Comparison of ENCODE assay signal across 3 cellular contexts in genomic region chr4:775485-775884, GRCh38. TPM values are rescaled to one million over a fixed set of nuclear protein-coding genes. Genes with fewer than 3 reads are reported as not detected.
"Had no signal": no experiment of that assay in that cellular context is flagged by ENCODE, and none has a peak within 500 bp of the region (broad histone marks: within the 10 kb centered on the region; RNA-seq: fewer than 3 reads in every experiment).

No MANE protein-coding gene starts in this region.

RNA-seq across cellular contexts. Expression of gene CPLX1, which starts 50.4 kb away (rescaled TPM):
- total RNA-seq: natural killer cell treated with Interleukin-12 subunit alpha and Interleukin-12 subunit beta and Interleukin-15 and Interleukin-18, amount 100 ng/mL, for 72 hours; osteoblast; skeletal muscle tissue had no signal
